Comparison of ENCODE assay signal across 9 cellular contexts in the genomic region with DNA sequence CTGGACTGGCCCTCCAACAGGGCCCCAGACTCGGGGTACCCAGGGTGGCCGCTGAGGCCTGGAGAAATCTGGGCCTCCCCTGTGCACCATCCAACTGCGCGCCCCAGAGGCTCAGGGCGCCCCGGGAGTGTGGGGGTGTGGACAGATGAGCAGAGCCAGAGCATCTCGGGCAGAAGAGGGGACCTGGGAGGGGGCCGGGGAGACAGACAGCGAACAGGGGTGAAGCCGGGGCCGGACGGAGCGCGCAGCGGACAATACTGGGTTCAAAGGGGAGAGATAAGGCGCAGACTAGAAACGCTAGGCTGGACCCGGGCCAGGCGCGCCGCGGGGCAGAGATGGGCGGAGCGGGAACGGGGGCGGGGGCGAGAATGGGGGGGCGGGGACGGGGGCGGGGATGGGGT. TPM values are rescaled to one million over a fixed set of nuclear protein-coding genes. Genes with fewer than 3 reads are reported as not detected.
DNase-seq lines count a peak whose midpoint lies in the region; ATAC-seq and TF ChIP-seq lines count a peak whose summit lies in the region.
"Had no signal": no experiment of that assay in that cellular context is flagged by ENCODE, and none has a peak within 500 bp of the region (broad histone marks: within the 10 kb centered on the region; RNA-seq: fewer than 3 reads in every experiment).

No MANE protein-coding gene starts in this region.

- H3K27me3 ChIP-seq in right cardiac atrium (ENCODE audit: control insufficient read depth, insufficient read depth) (no peaks in the 10 kb centered on the region), skeletal muscle tissue (ENCODE audit: control insufficient read depth in 3 of 3, insufficient read depth in 3 of 3, low read length in 3 of 3) (peaks cover 4 to 6% (median 6%) of the 10 kb centered on the region in 3 donors)

- no peaks in the 10 kb centered on the region for H3K36me3 ChIP-seq in skeletal muscle tissue (ENCODE audit: control insufficient read depth in 3 of 3, insufficient read depth in 3 of 3, low read length in 3 of 3)

- H3K9me3 ChIP-seq in right cardiac atrium (ENCODE audit: control insufficient read depth, low read length) (no peaks in the 10 kb centered on the region), skeletal muscle tissue (ENCODE audit: control insufficient read depth in 3 of 3, low read length in 3 of 3) (no peaks in the 10 kb centered on the region)

- H3K36me3 Mint-ChIP-seq in activated B cell treated with CpG ODN at 0.5 μM for 24 hours (ENCODE audit: low read depth), result peaks cover 23% of the 10 kb centered on the region

- intact Hi-C loops in activated B cell treated with CpG ODN at 0.5 μM for 24 hours (cut with micrococcal nuclease) (loop anchor here (1.0 to 5.0 kb wide), 5 partner anchors 13 to 305 kb away; a partner anchor contains a TSS), right cardiac atrium (cut with DNase I) (no loop called here)

- H3K27ac ChIP-seq in right cardiac atrium (ENCODE audit: low read length), result no peak overlapping the region
- no peak overlapping the region for H3K27ac ChIP-seq in skeletal muscle tissue (ENCODE audit: low read depth, low read length)

- ATAC-seq in GM18502 (IDR thresholded peaks at IDR 0.05; ENCODE audit: poor library complexity, unreplicated experiment), result peak; percentile 27
- peak; percentile 37 for ATAC-seq in HG02852 (IDR thresholded peaks at IDR 0.05; ENCODE audit: unreplicated experiment)
- peak; percentile 2 for ATAC-seq in activated B cell treated with CpG ODN at 0.5 μM for 24 hours (ENCODE audit: low read depth)
- ATAC-seq in right cardiac atrium, result peak in 1 of 2 donors; percentile 76
- no peak for ATAC-seq in HG03469 (IDR thresholded peaks at IDR 0.05; ENCODE audit: unreplicated experiment)
- no peak for ATAC-seq in GM18873 (IDR thresholded peaks at IDR 0.05; ENCODE audit: low FRiP score, unreplicated experiment)

- peak overlapping the region; percentile 81 for H3K27ac Mint-ChIP-seq in activated B cell treated with CpG ODN at 0.5 μM for 24 hours

- CTCF ChIA-PET in activated B cell treated with CpG ODN at 0.5 μM for 24 hours (lab: Charles Lee), result no interaction called here

- no peaks in the 10 kb centered on the region for H3K27me3 Mint-ChIP-seq in activated B cell treated with CpG ODN at 0.5 μM for 24 hours

- no peak for TF ChIP-seq CTCF in activated B cell treated with CpG ODN at 0.5 μM for 24 hours (IDR thresholded peaks at IDR 0.05)

- DNase-seq in activated B cell treated with CpG ODN at 0.5 μM for 24 hours, result no peak
- peak; percentile 79 to 92 (median 91) for DNase-seq in right cardiac atrium
- DNase-seq in NCI-H524 treated with DMSO at 0.1 percent for 48 hours (lab: John Stamatoyannopoulos, UW), result no peak

- H3K4me1 ChIP-seq in right cardiac atrium (ENCODE audit: control insufficient read depth, insufficient read depth, low read length), result peaks cover 3% of the 10 kb centered on the region
- H3K4me1 ChIP-seq in skeletal muscle tissue (ENCODE audit: control insufficient read depth in 3 of 3, insufficient read depth in 3 of 3, low read length in 3 of 3), result peaks cover 4 to 13% (median 5%) of the 10 kb centered on the region in 3 donors

- POLR2A ChIA-PET in activated B cell treated with CpG ODN at 0.5 μM for 24 hours (lab: Charles Lee), result interaction anchor here (0.5 to 8.8 kb wide), 7 partner anchors 13 to 490 kb away, joined by 3 to 205 read pairs (median 8); a partner anchor contains a TSS

- 2% methylated on average over 29 of the region's 30 CpGs for WGBS in right cardiac atrium

- peak overlapping the region; percentile 83 for H3K4me3 Mint-ChIP-seq in activated B cell treated with CpG ODN at 0.5 μM for 24 hours

- peaks cover 50% of the 10 kb centered on the region for H3K4me1 Mint-ChIP-seq in activated B cell treated with CpG ODN at 0.5 μM for 24 hours

- H3K9me3 Mint-ChIP-seq in activated B cell treated with CpG ODN at 0.5 μM for 24 hours, result no peaks in the 10 kb centered on the region

- H3K4me3 ChIP-seq in right cardiac atrium (ENCODE audit: low read length) (peak overlapping the region; percentile 56), skeletal muscle tissue (ENCODE audit: low read length in 3 of 3) (peak overlapping the region; percentile 38 to 64 (median 40))

- peak overlapping the region in 2 of 3 donors; percentile 45 to 54 for H3K9ac ChIP-seq in skeletal muscle tissue (ENCODE audit: low read depth in 1 of 3, low read length in 3 of 3)

RNA-seq across cellular contexts. Expression of a gene that starts 0.5 kb away (rescaled TPM):
- total RNA-seq in activated B cell treated with CpG ODN at 0.5 μM for 24 hours (112 and 114 TPM in 2 replicates), right cardiac atrium (10 to 100 TPM; 16.1 to 20.9 (median 18.5) TPM), skeletal muscle tissue (17.7 TPM)
- 10.2 TPM for polyA plus RNA-seq in right cardiac atrium

RNA-seq across cellular contexts. Expression of a gene that starts 59.3 kb away (rescaled TPM):
- not detected in 2 replicates for total RNA-seq in activated B cell treated with CpG ODN at 0.5 μM for 24 hours
- total RNA-seq in right cardiac atrium, result not detected
- not detected for polyA plus RNA-seq in right cardiac atrium
- total RNA-seq in skeletal muscle tissue, result 4.2 TPM
- total RNA-seq: RPMI7951 had no signal

Comparison
In these comparisons a context has a peak if more than half of its experiments do, and no peak if none do; other contexts are left out.
1. ATAC-seq: peak in GM18502 (single experiment), HG02852 (single experiment) and activated B cell treated with CpG ODN at 0.5 μM for 24 hours (single experiment); none in HG03469 (single experiment) and GM18873 (single experiment).
2. DNase-seq: peak in right cardiac atrium (3 of 3); none in activated B cell treated with CpG ODN at 0.5 μM for 24 hours (single experiment) and NCI-H524 treated with DMSO at 0.1 percent for 48 hours (single experiment).